ENCODE assay signal across 22 cellular contexts in the genomic region with DNA sequence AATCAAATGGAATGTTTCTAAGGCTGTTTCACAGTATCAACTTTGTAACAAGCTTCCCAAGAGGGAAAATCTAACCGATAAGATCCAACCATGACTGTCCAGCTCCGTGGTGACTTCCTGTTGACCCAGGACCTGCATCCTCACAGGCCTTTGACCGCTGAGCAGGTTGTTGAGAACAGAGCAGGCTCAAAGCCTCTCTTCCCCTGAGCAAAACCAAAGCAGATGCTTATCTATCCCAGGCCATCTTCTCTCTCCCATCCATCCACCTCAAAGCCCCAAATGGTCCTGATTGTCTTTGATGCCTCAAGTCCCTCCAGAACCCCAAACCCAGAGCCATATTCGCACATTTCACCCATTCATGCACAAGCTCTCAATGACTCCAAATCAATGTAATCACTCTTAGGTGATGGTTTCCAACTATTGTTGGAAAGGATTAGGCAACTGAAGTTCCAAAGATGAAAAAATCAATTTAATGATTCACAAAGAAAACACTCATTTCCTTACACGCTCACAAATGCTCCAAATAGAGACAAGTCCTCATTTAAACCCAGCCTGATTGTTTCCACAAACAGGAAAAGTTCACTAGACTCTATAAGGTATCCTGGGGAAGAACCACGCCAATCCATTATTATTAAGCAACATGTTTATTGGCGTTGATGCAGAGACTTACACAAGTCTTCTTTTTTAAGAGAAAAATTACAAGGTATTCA. TPM values are rescaled to one million over a fixed set of nuclear protein-coding genes. Genes with fewer than 3 reads are reported as not detected.
DNase-seq lines count a peak whose midpoint lies in the region; ATAC-seq and TF ChIP-seq lines count a peak whose summit lies in the region.
"Had no signal": no experiment of that assay in that cellular context is flagged by ENCODE, and none has a peak within 500 bp of the region (broad histone marks: within the 10 kb centered on the region; RNA-seq: fewer than 3 reads in every experiment).

No MANE protein-coding gene starts in this region.

- H3K27ac Mint-ChIP-seq in activated T-helper 17 cell treated with anti-CD3 and anti-CD28 coated beads, Interleukin-2, amount 50 U/mL, for 72 hours = peak overlapping the region; percentile 56
- H3K27ac Mint-ChIP-seq in chondrocyte (ENCODE audit: unreplicated experiment) = no peak overlapping the region
- H3K27ac Mint-ChIP-seq: T-helper 1 cell treated with Interleukin-12 subunit alpha and Interleukin-12 subunit beta and Interleukin-4 antibody, amounts not matched to agents 30 μg/mL and 1 μg/mL, for 36 hours had no signal

- H3K4me3 Mint-ChIP-seq in activated T-helper 17 cell treated with anti-CD3 and anti-CD28 coated beads, Interleukin-2, amount 50 U/mL, for 72 hours = no peak overlapping the region
- H3K4me3 Mint-ChIP-seq in chondrocyte (ENCODE audit: unreplicated experiment) = no peak overlapping the region
- H3K4me3 Mint-ChIP-seq: CD4-positive, alpha-beta memory T cell; T-helper 1 cell treated with Interleukin-12 subunit alpha and Interleukin-12 subunit beta and Interleukin-4 antibody, amounts not matched to agents 30 μg/mL and 1 μg/mL, for 36 hours had no signal

- 90 to 93% methylated on average over 7 of the region's 7 CpGs for WGBS in sigmoid colon, 2 donors

- peak; percentile 25 for DNase-seq in ELR (ENCODE audit: low read depth)
- DNase-seq in epithelial cell of prostate (ENCODE audit: low read depth, low spot score) = no peak
- peak; percentile 19 for DNase-seq in sigmoid colon
- no peak for DNase-seq in chondrocyte (ENCODE audit: low spot score)
- no peak for DNase-seq in HAP-1 (ENCODE audit: low spot score in 2 of 2)
- DNase-seq in ascending aorta (ENCODE audit: low spot score in 2 of 2) = no peak
- DNase-seq: activated CD4-positive, alpha-beta T cell treated with anti-CD3 and anti-CD28 coated beads, Interleukin-2, amount 50 U/mL, for 4 hours; amygdala; CD4-positive, alpha-beta memory T cell; DND-41; Karpas-422; midbrain; NCI-H1417 treated with DMSO at 0.1 percent for 48 hours; NCI-H526; SHP77; substantia nigra had no signal

- H3K4me1 Mint-ChIP-seq in activated T-helper 17 cell treated with anti-CD3 and anti-CD28 coated beads, Interleukin-2, amount 50 U/mL, for 72 hours = peaks cover 16% of the 10 kb centered on the region
- peaks cover 30% of the 10 kb centered on the region for H3K4me1 Mint-ChIP-seq in chondrocyte (ENCODE audit: low read depth)

- no peaks in the 10 kb centered on the region for H3K27me3 Mint-ChIP-seq in activated T-helper 17 cell treated with anti-CD3 and anti-CD28 coated beads, Interleukin-2, amount 50 U/mL, for 72 hours
- H3K27me3 Mint-ChIP-seq in chondrocyte (ENCODE audit: low read depth) = no peaks in the 10 kb centered on the region
- H3K27me3 Mint-ChIP-seq: CD4-positive, alpha-beta memory T cell had no signal

- H3K27ac ChIP-seq in epithelial cell of prostate (peak overlapping the region; percentile 49), sigmoid colon (no peak overlapping the region), ascending aorta (no peak overlapping the region)
- H3K27ac ChIP-seq: prostate gland, vagina, VCaP had no signal

- H3K36me3 ChIP-seq in sigmoid colon (no peaks in the 10 kb centered on the region), HAP-1 (replicated peaks) (peaks cover 30% of the 10 kb centered on the region), ascending aorta (no peaks in the 10 kb centered on the region)
- H3K36me3 ChIP-seq: prostate gland, vagina had no signal

- no peak for ATAC-seq in activated T-helper 17 cell treated with anti-CD3 and anti-CD28 coated beads, Interleukin-2, amount 50 U/mL, for 72 hours (replicated peaks)
- no peak for ATAC-seq in GM21447 (IDR thresholded peaks at IDR 0.05; ENCODE audit: unreplicated experiment)

- no peaks in the 10 kb centered on the region for H3K9me3 ChIP-seq in sigmoid colon
- H3K9me3 ChIP-seq in HAP-1 = no peaks in the 10 kb centered on the region
- H3K9me3 ChIP-seq in ascending aorta = no peaks in the 10 kb centered on the region
- H3K9me3 ChIP-seq: prostate gland, vagina had no signal

- H3K27me3 ChIP-seq in sigmoid colon (no peaks in the 10 kb centered on the region), HAP-1 (ENCODE audit: low read depth) (no peaks in the 10 kb centered on the region), ascending aorta (no peaks in the 10 kb centered on the region)
- H3K27me3 ChIP-seq: vagina had no signal

- H3K4me3 ChIP-seq in sigmoid colon (no peak overlapping the region), HAP-1 (no peak overlapping the region), ascending aorta (no peak overlapping the region)
- H3K4me3 ChIP-seq: prostate gland, vagina had no signal

- intact Hi-C loops in sigmoid colon (cut with DNase I) = no loop called here
- intact Hi-C loops in ascending aorta (cut with DNase I) = loop anchor here (5.0 to 10.0 kb wide), 3 partner anchors 148 to 290 kb away; partner anchors contain the start of gene RPS13

- peaks cover 0 to 12% (median 3%) of the 10 kb centered on the region in 4 donors for H3K4me1 ChIP-seq in sigmoid colon
- H3K4me1 ChIP-seq in HAP-1 = peaks cover 20% of the 10 kb centered on the region
- peaks cover 14 to 21% of the 10 kb centered on the region in 2 donors for H3K4me1 ChIP-seq in ascending aorta
- H3K4me1 ChIP-seq: prostate gland had no signal

- in situ Hi-C loops in HAP-1 (cut with MboI; ENCODE audit: low sequenced_read_pairs) = loop anchor here (10.0 kb wide), 1 partner anchor 278 kb away; no protein-coding TSS in a partner anchor

- TF ChIP-seq CTCF in sigmoid colon (IDR thresholded peaks at IDR 0.05) (no peak), chondrocyte (IDR thresholded peaks at IDR 0.05) (no peak), ascending aorta (IDR thresholded peaks at IDR 0.05) (no peak)

- H3K9me3 Mint-ChIP-seq in activated T-helper 17 cell treated with anti-CD3 and anti-CD28 coated beads, Interleukin-2, amount 50 U/mL, for 72 hours = no peaks in the 10 kb centered on the region
- no peaks in the 10 kb centered on the region for H3K9me3 Mint-ChIP-seq in chondrocyte (ENCODE audit: low read depth)
- H3K9me3 Mint-ChIP-seq: CD4-positive, alpha-beta memory T cell; T-helper 1 cell treated with Interleukin-12 subunit alpha and Interleukin-12 subunit beta and Interleukin-4 antibody, amounts not matched to agents 30 μg/mL and 1 μg/mL, for 36 hours had no signal

- no peak for TF ChIP-seq POLR2A in sigmoid colon (IDR thresholded peaks at IDR 0.05)

- peaks cover 29% of the 10 kb centered on the region for H3K36me3 Mint-ChIP-seq in activated T-helper 17 cell treated with anti-CD3 and anti-CD28 coated beads, Interleukin-2, amount 50 U/mL, for 72 hours (ENCODE audit: low read depth)
- no peaks in the 10 kb centered on the region for H3K36me3 Mint-ChIP-seq in chondrocyte (ENCODE audit: low read depth)

- no peak for TF ChIP-seq EP300 in sigmoid colon (IDR thresholded peaks at IDR 0.05)

RNA-seq across cellular contexts. Expression of gene C11orf58, which starts 48.7 kb away (rescaled TPM):
- total RNA-seq in activated T-helper 17 cell treated with anti-CD3 and anti-CD28 coated beads, Interleukin-2, amount 50 U/mL, for 72 hours = 100 to 1,000 TPM; 122 to 126 TPM
- total RNA-seq in sigmoid colon (100 to 1,000 TPM; 136 to 222 (median 178) TPM), chondrocyte (116 to 135 TPM (median 117 TPM) in 3 replicates), ascending aorta (40.9 TPM)
- polyA plus RNA-seq in sigmoid colon = 100 to 1,000 TPM in 2 of 3 donors, 10 to 100 TPM in 1; 89.8 to 117 (median 108) TPM

Comparison
In these comparisons a context has a peak if more than half of its experiments do, and no peak if none do; other contexts are left out.
1. DNase-seq: peak in ELR (single experiment) and sigmoid colon (single experiment); none in epithelial cell of prostate (single experiment), chondrocyte (single experiment), HAP-1 (0 of 2) and ascending aorta (0 of 2).